In genomic region chr6:110876170-110876773, GRCh38 we compare ENCODE assay signal across 8 cellular contexts. TPM values are rescaled to one million over a fixed set of nuclear protein-coding genes. Genes with fewer than 3 reads are reported as not detected.
A peak's percentile ranks its signal among the peaks of the same experiment; 100 is the strongest.
DNase-seq lines count a peak whose midpoint lies in the region; ATAC-seq, FAIRE-seq and TF ChIP-seq lines count a peak whose summit lies in the region.

No MANE protein-coding gene starts in this region.

- H3K4me3 ChIP-seq in HAP-1: peak overlapping the region; percentile 85
- peak overlapping the region; percentile 77 for H3K4me3 ChIP-seq in NB4 (ENCODE audit: low read depth, low read length)
- H3K4me3 ChIP-seq in heart left ventricle: peak overlapping the region; percentile 74 to 95 (median 90)
- peak overlapping the region; percentile 94 for H3K4me3 ChIP-seq in parathyroid adenoma (ENCODE audit: low read depth, low read length)
- H3K4me3 ChIP-seq in transverse colon: peak overlapping the region; percentile 78 to 95 (median 90)

- H2AFZ ChIP-seq in parathyroid adenoma: peak overlapping the region; percentile 95

- in situ Hi-C loops in HAP-1 (cut with MboI; ENCODE audit: low sequenced_read_pairs): loop anchor here (5.0 kb wide), 2 partner anchors 59 to 354 kb away; partner anchors contain the start of gene CDK19
- in situ Hi-C loops in transverse colon (cut with MboI; ENCODE audit: low pct_ligation_motif_present in 1 of 4, low pct_unique_long_range_greater_than_20kb in 1 of 4, low sequenced_read_pairs in 3 of 4): loop anchor here in 2 of 4 donors (10.0 kb wide), 2 partner anchors 61 to 191 kb away; partner anchors contain the start of gene CDK19 (in 1 of the 2)

- H3K27ac ChIP-seq in adipose tissue (ENCODE audit: low read depth, low read length): peak overlapping the region; percentile 11
- peak overlapping the region; percentile 74 to 98 (median 94) for H3K27ac ChIP-seq in heart left ventricle
- H3K27ac ChIP-seq in parathyroid adenoma: peak overlapping the region; percentile 94
- peak overlapping the region; percentile 94 to 99 (median 97) for H3K27ac ChIP-seq in transverse colon

- H3K4me2 ChIP-seq in parathyroid adenoma (ENCODE audit: low read length): peak overlapping the region; percentile 77

- peak; percentile 71 for TF ChIP-seq POLR2A in NB4 (IDR thresholded peaks at IDR 0.05; ENCODE audit: extremely low read depth, insufficient read length)
- peak; percentile 4 to 72 for TF ChIP-seq POLR2A in heart left ventricle (IDR thresholded peaks at IDR 0.05)
- peak; percentile 98 for TF ChIP-seq POLR2A in transverse colon (IDR thresholded peaks at IDR 0.05)

- H3K36me3 ChIP-seq in HAP-1 (replicated peaks): no peaks in the 10 kb centered on the region; the same call in 1 of the 2 replicates
- H3K36me3 ChIP-seq in heart left ventricle: no peaks in the 10 kb centered on the region
- H3K36me3 ChIP-seq in parathyroid adenoma (ENCODE audit: control insufficient read depth, insufficient read depth, low read length): no peaks in the 10 kb centered on the region
- H3K36me3 ChIP-seq in transverse colon: no peaks in the 10 kb centered on the region

- peak overlapping the region; percentile 84 for H3K9ac ChIP-seq in parathyroid adenoma

- H3K27me3 ChIP-seq in HAP-1 (ENCODE audit: low read depth) (no peaks in the 10 kb centered on the region), heart left ventricle (no peaks in the 10 kb centered on the region), parathyroid adenoma (ENCODE audit: control insufficient read depth, insufficient read depth, low read length) (no peaks in the 10 kb centered on the region), transverse colon (no peaks in the 10 kb centered on the region)

- peak; percentile 88 to 92 for DNase-seq in HAP-1 (ENCODE audit: low spot score in 2 of 2)
- peak; percentile 91 for DNase-seq in NB4 (ENCODE audit: low read depth)
- DNase-seq in SW480 (ENCODE audit: low spot score): peak; percentile 85
- peak; percentile 87 to 94 (median 90) for DNase-seq in heart left ventricle
- peak; percentile 92 for DNase-seq in transverse colon

- H3K4me1 ChIP-seq in HAP-1 (peaks cover 32% of the 10 kb centered on the region), heart left ventricle (peaks cover 2 to 56% (median 48%) of the 10 kb centered on the region in 12 donors), parathyroid adenoma (peaks cover 15% of the 10 kb centered on the region), transverse colon (peaks cover 11 to 54% (median 41%) of the 10 kb centered on the region in 4 donors)

- no peak for TF ChIP-seq CTCF in NB4 (IDR thresholded peaks at IDR 0.05; ENCODE audit: low read depth, low read length)
- TF ChIP-seq CTCF in heart left ventricle (IDR thresholded peaks at IDR 0.05): no peak
- no peak for TF ChIP-seq CTCF in parathyroid adenoma (IDR thresholded peaks at IDR 0.05)
- no peak for TF ChIP-seq CTCF in transverse colon (IDR thresholded peaks at IDR 0.05)

- peak; percentile 92 for FAIRE-seq in G401.6 (lab: Jason Lieb, UNC)

- WGBS in adipose tissue, 3 donors: 0 to 1% (median 1%) methylated on average over 29 of the region's 29 CpGs
- 1 to 2% (median 1%) methylated on average over 25 to 29 of the region's 29 CpGs for WGBS in heart left ventricle, 4 donors
- WGBS in transverse colon (ENCODE audit: low coverage in 1 of 2), 2 donors: 0 to 2% methylated on average over 6 to 29 of the region's 29 CpGs

- TF ChIP-seq EP300 in transverse colon (IDR thresholded peaks at IDR 0.05; ENCODE audit: low read depth): no peak

- intact Hi-C loops in heart left ventricle (cut with DNase I) (loop anchor here in 9 of 10 donors (2.0 to 10.0 kb wide), 11 partner anchors 59 to 351 kb away; partner anchors contain the start of genes GTF3C6 (in 3 of the 9) and CDK19 (in 2 of the 9)), transverse colon (cut with DNase I; ENCODE audit: low total_unique reads) (loop anchor here (10.0 kb wide), 1 partner anchor 99 kb away; no protein-coding TSS in a partner anchor)

- ATAC-seq in heart left ventricle: peak; percentile 78 to 90 (median 86)

- H3K9me3 ChIP-seq in HAP-1 (no peaks in the 10 kb centered on the region), heart left ventricle (no peaks in the 10 kb centered on the region), parathyroid adenoma (ENCODE audit: control insufficient read depth, low read length) (no peaks in the 10 kb centered on the region), transverse colon (no peaks in the 10 kb centered on the region)

- H3K79me2 ChIP-seq in parathyroid adenoma: peaks cover 42% of the 10 kb centered on the region

RNA-seq across cellular contexts. Expression of gene AMD1, which starts 1.7 kb away (rescaled TPM):
- 10 to 100 TPM; 14.0 to 52.9 (median 43.0) TPM for polyA plus RNA-seq in adipose tissue
- 10 to 100 TPM; 44.5 to 85.6 (median 70.4) TPM for total RNA-seq in heart left ventricle
- 10 to 100 TPM; 41.6 to 71.0 TPM for polyA plus RNA-seq in heart left ventricle
- 10 to 100 TPM; 50.7 to 86.4 (median 75.1) TPM for total RNA-seq in transverse colon

Comparison
In these comparisons a context has a peak if more than half of its experiments do, and no peak if none do; other contexts are left out.
1. Peak in every context shown above with its lines: DNase-seq, ATAC-seq, H3K4me3 ChIP-seq and H3K27ac ChIP-seq.
2. POLR2A ChIP-seq: peak in every context shown above with its lines; median percentile 98 in transverse colon; 71 in NB4; 38 in heart left ventricle.
3. H3K27ac ChIP-seq: peak in every context shown above with its lines; median percentile 97 in transverse colon; 94 in heart left ventricle; 94 in parathyroid adenoma; 11 in adipose tissue.